Comparison of ENCODE assay signal across 1 cellular context in the genomic region with DNA sequence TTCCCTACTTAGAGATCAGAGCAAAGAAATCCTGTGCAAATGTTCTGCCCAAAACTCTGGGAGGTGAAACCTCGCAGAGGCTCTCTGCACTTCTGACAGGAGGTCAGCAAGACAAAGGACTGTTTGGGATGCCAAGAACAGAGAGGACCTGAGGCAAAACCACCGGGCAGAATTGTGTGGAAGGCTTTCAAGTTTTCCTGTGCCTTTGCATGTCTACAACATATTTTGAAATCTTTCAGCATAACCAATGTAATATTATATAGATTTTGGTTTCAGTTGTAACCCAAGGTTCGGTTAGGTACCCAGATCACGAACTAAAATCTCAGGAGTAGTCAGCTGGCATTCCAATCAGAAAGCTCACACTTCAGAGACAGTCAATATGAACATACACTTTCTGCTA.
TF ChIP-seq lines count a peak whose summit lies in the region.

No MANE protein-coding gene starts in this region.

TF ChIP-seq in GM23338, 12 proteins besides CTCF, POLR2A, EP300 and RAD21 (continued from another document):
- TF ChIP-seq, protein P1, sequence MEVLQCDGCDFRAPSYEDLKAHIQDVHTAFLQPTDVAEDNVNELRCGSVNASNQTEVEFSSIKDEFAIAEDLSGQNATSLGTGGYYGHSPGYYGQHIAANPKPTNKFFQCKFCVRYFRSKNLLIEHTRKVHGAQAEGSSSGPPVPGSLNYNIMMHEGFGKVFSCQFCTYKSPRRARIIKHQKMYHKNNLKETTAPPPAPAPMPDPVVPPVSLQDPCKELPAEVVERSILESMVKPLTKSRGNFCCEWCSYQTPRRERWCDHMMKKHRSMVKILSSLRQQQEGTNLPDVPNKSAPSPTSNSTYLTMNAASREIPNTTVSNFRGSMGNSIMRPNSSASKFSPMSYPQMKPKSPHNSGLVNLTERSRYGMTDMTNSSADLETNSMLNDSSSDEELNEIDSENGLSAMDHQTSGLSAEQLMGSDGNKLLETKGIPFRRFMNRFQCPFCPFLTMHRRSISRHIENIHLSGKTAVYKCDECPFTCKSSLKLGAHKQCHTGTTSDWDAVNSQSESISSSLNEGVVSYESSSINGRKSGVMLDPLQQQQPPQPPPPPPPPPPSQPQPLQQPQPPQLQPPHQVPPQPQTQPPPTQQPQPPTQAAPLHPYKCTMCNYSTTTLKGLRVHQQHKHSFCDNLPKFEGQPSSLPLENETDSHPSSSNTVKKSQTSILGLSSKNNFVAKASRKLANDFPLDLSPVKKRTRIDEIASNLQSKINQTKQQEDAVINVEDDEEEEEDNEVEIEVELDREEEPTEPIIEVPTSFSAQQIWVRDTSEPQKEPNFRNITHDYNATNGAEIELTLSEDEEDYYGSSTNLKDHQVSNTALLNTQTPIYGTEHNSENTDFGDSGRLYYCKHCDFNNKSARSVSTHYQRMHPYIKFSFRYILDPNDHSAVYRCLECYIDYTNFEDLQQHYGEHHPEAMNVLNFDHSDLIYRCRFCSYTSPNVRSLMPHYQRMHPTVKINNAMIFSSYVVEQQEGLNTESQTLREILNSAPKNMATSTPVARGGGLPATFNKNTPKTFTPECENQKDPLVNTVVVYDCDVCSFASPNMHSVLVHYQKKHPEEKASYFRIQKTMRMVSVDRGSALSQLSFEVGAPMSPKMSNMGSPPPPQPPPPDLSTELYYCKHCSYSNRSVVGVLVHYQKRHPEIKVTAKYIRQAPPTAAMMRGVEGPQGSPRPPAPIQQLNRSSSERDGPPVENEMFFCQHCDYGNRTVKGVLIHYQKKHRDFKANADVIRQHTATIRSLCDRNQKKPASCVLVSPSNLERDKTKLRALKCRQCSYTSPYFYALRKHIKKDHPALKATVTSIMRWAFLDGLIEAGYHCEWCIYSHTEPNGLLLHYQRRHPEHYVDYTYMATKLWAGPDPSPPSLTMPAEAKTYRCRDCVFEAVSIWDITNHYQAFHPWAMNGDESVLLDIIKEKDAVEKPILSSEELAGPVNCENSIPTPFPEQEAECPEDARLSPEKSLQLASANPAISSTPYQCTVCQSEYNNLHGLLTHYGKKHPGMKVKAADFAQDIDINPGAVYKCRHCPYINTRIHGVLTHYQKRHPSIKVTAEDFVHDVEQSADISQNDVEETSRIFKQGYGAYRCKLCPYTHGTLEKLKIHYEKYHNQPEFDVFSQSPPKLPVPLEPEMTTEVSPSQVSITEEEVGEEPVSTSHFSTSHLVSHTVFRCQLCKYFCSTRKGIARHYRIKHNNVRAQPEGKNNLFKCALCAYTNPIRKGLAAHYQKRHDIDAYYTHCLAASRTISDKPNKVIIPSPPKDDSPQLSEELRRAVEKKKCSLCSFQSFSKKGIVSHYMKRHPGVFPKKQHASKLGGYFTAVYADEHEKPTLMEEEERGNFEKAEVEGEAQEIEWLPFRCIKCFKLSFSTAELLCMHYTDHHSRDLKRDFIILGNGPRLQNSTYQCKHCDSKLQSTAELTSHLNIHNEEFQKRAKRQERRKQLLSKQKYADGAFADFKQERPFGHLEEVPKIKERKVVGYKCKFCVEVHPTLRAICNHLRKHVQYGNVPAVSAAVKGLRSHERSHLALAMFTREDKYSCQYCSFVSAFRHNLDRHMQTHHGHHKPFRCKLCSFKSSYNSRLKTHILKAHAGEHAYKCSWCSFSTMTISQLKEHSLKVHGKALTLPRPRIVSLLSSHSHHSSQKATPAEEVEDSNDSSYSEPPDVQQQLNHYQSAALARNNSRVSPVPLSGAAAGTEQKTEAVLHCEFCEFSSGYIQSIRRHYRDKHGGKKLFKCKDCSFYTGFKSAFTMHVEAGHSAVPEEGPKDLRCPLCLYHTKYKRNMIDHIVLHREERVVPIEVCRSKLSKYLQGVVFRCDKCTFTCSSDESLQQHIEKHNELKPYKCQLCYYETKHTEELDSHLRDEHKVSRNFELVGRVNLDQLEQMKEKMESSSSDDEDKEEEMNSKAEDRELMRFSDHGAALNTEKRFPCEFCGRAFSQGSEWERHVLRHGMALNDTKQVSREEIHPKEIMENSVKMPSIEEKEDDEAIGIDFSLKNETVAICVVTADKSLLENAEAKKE (CRISPR knock-in tag; IDR thresholded peaks at IDR 0.05) = no peak
- TF ChIP-seq ZNF114 (CRISPR knock-in tag; IDR thresholded peaks at IDR 0.05) = no peak
